In genomic region chr12:67025543-67026114, GRCh38 we compare ENCODE assay signal across 8 cellular contexts.
DNase-seq lines count a peak whose midpoint lies in the region; ATAC-seq lines count a peak whose summit lies in the region.

No MANE protein-coding gene starts in this region.

- DNase-seq in COLO829 (ENCODE audit: low spot score) (peak; percentile 79), OCI-M1 (lab: John Stamatoyannopoulos, UW) (peak; percentile 64), islet precursor cell (peak; percentile 79), midbrain (lab: John Stamatoyannopoulos, UW) (no peak)
- DNase-seq in activated gamma-delta T cell treated with anti-CD3 and anti-CD28 coated beads, Interleukin-2, amount 50 U/mL, for 16 hours (ENCODE audit: low read depth) = peak; percentile 2
- DNase-seq in stimulated activated CD8-positive, alpha-beta memory T cell treated with anti-CD3 and anti-CD28 coated beads, Interleukin-4, amount 100 ng/mL, for 48 hours = peak; percentile 81

- ATAC-seq in GM18873 (IDR thresholded peaks at IDR 0.05; ENCODE audit: low FRiP score, unreplicated experiment) (peak; percentile 74), HG03442 (IDR thresholded peaks at IDR 0.05; ENCODE audit: unreplicated experiment) (peak; percentile 74)
